Comparison of ENCODE assay signal across 8 cellular contexts in the genomic region with DNA sequence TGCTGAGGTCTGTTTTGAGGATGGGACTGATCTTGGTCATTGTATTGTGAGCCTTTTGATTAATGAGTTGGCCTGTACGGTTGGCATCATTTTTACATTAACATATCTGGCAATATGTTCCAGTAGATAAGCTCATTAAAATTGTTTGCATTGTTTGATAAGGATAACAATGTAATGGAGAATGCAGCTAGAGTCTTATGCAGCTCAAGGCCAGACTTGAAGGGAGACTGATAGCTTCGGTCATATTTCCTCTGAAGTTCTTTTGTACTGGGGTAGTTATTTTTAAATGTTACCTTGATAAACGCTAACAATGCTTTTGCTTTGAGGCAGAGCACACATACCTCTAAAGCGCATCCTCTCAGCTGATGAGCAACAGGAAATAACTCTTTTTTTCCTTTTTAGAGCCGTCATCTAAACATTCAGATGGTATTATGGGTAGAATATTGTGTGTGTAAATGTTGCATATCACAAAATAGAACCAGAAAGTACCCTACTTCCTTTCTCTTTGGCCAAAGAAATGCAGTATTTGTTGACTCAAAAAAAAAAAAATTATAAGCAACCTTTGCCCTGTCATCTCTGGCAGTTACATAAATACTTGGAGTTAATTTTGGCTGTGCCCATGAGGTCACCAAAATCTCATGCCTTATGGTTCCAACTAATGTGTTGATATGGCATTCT. TPM values are rescaled to one million over a fixed set of nuclear protein-coding genes. Genes with fewer than 3 reads are reported as not detected.
DNase-seq lines count a peak whose midpoint lies in the region; ATAC-seq and TF ChIP-seq lines count a peak whose summit lies in the region.

No MANE protein-coding gene starts in this region.

- peaks cover 8% of the 10 kb centered on the region for H3K36me3 Mint-ChIP-seq in activated T-helper 1 cell treated with anti-CD3 and anti-CD28 coated beads, Interleukin-12 subunit alpha, Interleukin-12 subunit beta, Interleukin-2, Interleukin-4 antibody, amounts not matched to agents 30 ng/mL and 10 ng/mL and 1 ng/mL, durations not matched to agents 14 hours and 24 hours and 36 hours (ENCODE audit: low read depth)
- no peaks in the 10 kb centered on the region for H3K36me3 Mint-ChIP-seq in stimulated activated naive CD8-positive, alpha-beta T cell treated with anti-CD3 and anti-CD28 coated beads, Interleukin-15, Interleukin-2, amounts not matched to agents 100 ng/mL and 50 ng/mL, for 24 hours (ENCODE audit: low read depth)

- intact Hi-C loops in activated T-helper 1 cell treated with anti-CD3 and anti-CD28 coated beads, Interleukin-12 subunit alpha, Interleukin-12 subunit beta, Interleukin-2, Interleukin-4 antibody, amounts not matched to agents 30 ng/mL and 10 ng/mL and 1 ng/mL, durations not matched to agents 14 hours and 24 hours and 36 hours (cut with micrococcal nuclease): loop anchor here (1.0 to 10.0 kb wide), 8 partner anchors 8 to 1025 kb away; partner anchors contain the start of genes GALNT1, RMP24, RPRD1A and ZSCAN30

- no peak for TF ChIP-seq CTCF in AG10803 (conservative IDR thresholded peaks at IDR 0.05; ENCODE audit: low read length)

- H3K36me3 ChIP-seq in iPS-15b (ENCODE audit: control insufficient read depth, insufficient read depth, low read length): no peaks in the 10 kb centered on the region

- peak overlapping the region; percentile 98 for H3K4me3 ChIP-seq in AG10803 (ENCODE audit: low read length)
- peak overlapping the region; percentile 99 for H3K4me3 ChIP-seq in iPS-15b (ENCODE audit: low read depth, low read length)

- peaks cover 3% of the 10 kb centered on the region for H3K4me1 ChIP-seq in iPS-15b (ENCODE audit: control insufficient read depth, insufficient read depth, low read length)

- ATAC-seq in GM21723 (IDR thresholded peaks at IDR 0.05; ENCODE audit: unreplicated experiment) (peak; percentile 17), HG03571 (IDR thresholded peaks at IDR 0.05; ENCODE audit: unreplicated experiment) (no peak)

- H3K9me3 Mint-ChIP-seq in activated T-helper 1 cell treated with anti-CD3 and anti-CD28 coated beads, Interleukin-12 subunit alpha, Interleukin-12 subunit beta, Interleukin-2, Interleukin-4 antibody, amounts not matched to agents 30 ng/mL and 10 ng/mL and 1 ng/mL, durations not matched to agents 14 hours and 24 hours and 36 hours: no peaks in the 10 kb centered on the region
- H3K9me3 Mint-ChIP-seq in stimulated activated naive CD8-positive, alpha-beta T cell treated with anti-CD3 and anti-CD28 coated beads, Interleukin-15, Interleukin-2, amounts not matched to agents 100 ng/mL and 50 ng/mL, for 24 hours: no peaks in the 10 kb centered on the region

- no peaks in the 10 kb centered on the region for H3K27me3 Mint-ChIP-seq in activated T-helper 1 cell treated with anti-CD3 and anti-CD28 coated beads, Interleukin-12 subunit alpha, Interleukin-12 subunit beta, Interleukin-2, Interleukin-4 antibody, amounts not matched to agents 30 ng/mL and 10 ng/mL and 1 ng/mL, durations not matched to agents 14 hours and 24 hours and 36 hours (ENCODE audit: insufficient read depth)
- H3K27me3 Mint-ChIP-seq in stimulated activated naive CD8-positive, alpha-beta T cell treated with anti-CD3 and anti-CD28 coated beads, Interleukin-15, Interleukin-2, amounts not matched to agents 100 ng/mL and 50 ng/mL, for 24 hours: no peaks in the 10 kb centered on the region

- DNase-seq in AG10803 (ENCODE audit: low read depth): no peak
- no peak for DNase-seq in activated T-helper 1 cell treated with anti-CD3 and anti-CD28 coated beads, Interleukin-12 subunit alpha, Interleukin-12 subunit beta, Interleukin-2, Interleukin-4 antibody, amounts not matched to agents 30 ng/mL and 10 ng/mL and 1 ng/mL, durations not matched to agents 14 hours and 24 hours and 36 hours (ENCODE audit: low spot score)
- no peak for DNase-seq in COR-L47 (lab: John Stamatoyannopoulos, UW)
- DNase-seq in AG20443 (ENCODE audit: low spot score): no peak

- no peak overlapping the region for H3K9ac ChIP-seq in iPS-15b (ENCODE audit: low read depth, low read length)

- H3K27me3 ChIP-seq in iPS-15b (ENCODE audit: control insufficient read depth, insufficient read depth, low read length): no peaks in the 10 kb centered on the region

- H3K4me1 Mint-ChIP-seq in activated T-helper 1 cell treated with anti-CD3 and anti-CD28 coated beads, Interleukin-12 subunit alpha, Interleukin-12 subunit beta, Interleukin-2, Interleukin-4 antibody, amounts not matched to agents 30 ng/mL and 10 ng/mL and 1 ng/mL, durations not matched to agents 14 hours and 24 hours and 36 hours (ENCODE audit: low read depth): peaks cover 71% of the 10 kb centered on the region
- H3K4me1 Mint-ChIP-seq in stimulated activated naive CD8-positive, alpha-beta T cell treated with anti-CD3 and anti-CD28 coated beads, Interleukin-15, Interleukin-2, amounts not matched to agents 100 ng/mL and 50 ng/mL, for 24 hours (ENCODE audit: low read depth): peaks cover 88% of the 10 kb centered on the region

- H3K4me3 Mint-ChIP-seq in activated T-helper 1 cell treated with anti-CD3 and anti-CD28 coated beads, Interleukin-12 subunit alpha, Interleukin-12 subunit beta, Interleukin-2, Interleukin-4 antibody, amounts not matched to agents 30 ng/mL and 10 ng/mL and 1 ng/mL, durations not matched to agents 14 hours and 24 hours and 36 hours: peak overlapping the region; percentile 96
- H3K4me3 Mint-ChIP-seq in stimulated activated naive CD8-positive, alpha-beta T cell treated with anti-CD3 and anti-CD28 coated beads, Interleukin-15, Interleukin-2, amounts not matched to agents 100 ng/mL and 50 ng/mL, for 24 hours: peak overlapping the region; percentile 98

- no peaks in the 10 kb centered on the region for H3K9me3 ChIP-seq in iPS-15b (ENCODE audit: control insufficient read depth, insufficient read depth, low read length)

- H3K27ac Mint-ChIP-seq in activated T-helper 1 cell treated with anti-CD3 and anti-CD28 coated beads, Interleukin-12 subunit alpha, Interleukin-12 subunit beta, Interleukin-2, Interleukin-4 antibody, amounts not matched to agents 30 ng/mL and 10 ng/mL and 1 ng/mL, durations not matched to agents 14 hours and 24 hours and 36 hours: peak overlapping the region; percentile 99
- H3K27ac Mint-ChIP-seq in stimulated activated naive CD8-positive, alpha-beta T cell treated with anti-CD3 and anti-CD28 coated beads, Interleukin-15, Interleukin-2, amounts not matched to agents 100 ng/mL and 50 ng/mL, for 24 hours: peak overlapping the region; percentile 98

RNA-seq across cellular contexts. Expression of gene MAPRE2, which starts 1.3 kb away (rescaled TPM):
- 50.7 TPM in 2 replicates for total RNA-seq in activated T-helper 1 cell treated with anti-CD3 and anti-CD28 coated beads, Interleukin-12 subunit alpha, Interleukin-12 subunit beta, Interleukin-2, Interleukin-4 antibody, amounts not matched to agents 30 ng/mL and 10 ng/mL and 1 ng/mL, durations not matched to agents 14 hours and 24 hours and 36 hours
